Comparison of ENCODE assay signal across 8 cellular contexts in the genomic region with DNA sequence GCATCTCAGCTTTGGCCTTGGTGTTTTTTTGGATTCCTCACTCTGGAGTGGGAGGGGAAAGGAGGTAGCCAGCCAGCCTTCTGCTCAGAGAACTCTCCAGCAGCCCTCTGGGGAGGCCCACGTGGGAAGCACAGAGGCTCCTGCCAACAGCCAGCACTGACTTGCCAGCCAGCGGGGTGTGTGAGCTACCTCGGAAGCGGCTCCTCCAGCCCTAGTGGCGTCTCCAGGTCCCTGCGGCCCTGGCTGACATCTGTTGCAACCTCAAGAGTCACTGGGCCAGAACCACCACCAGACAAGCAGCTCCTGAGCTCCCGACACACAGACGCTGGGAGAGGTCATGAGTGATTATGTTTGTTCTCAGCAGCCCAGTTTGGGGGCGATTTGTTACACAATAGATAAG.
A peak's percentile ranks its signal among the peaks of the same experiment; 100 is the strongest.
DNase-seq lines count a peak whose midpoint lies in the region; ATAC-seq and TF ChIP-seq lines count a peak whose summit lies in the region.

No MANE protein-coding gene starts in this region.

- H3K27me3 ChIP-seq in GM06990 (replicated peaks; ENCODE audit: control insufficient read depth, insufficient read depth, low read length) = no peaks in the 10 kb centered on the region

- intact Hi-C loops in cardiac septum (cut with DNase I) = no loop called here

- no peaks in the 10 kb centered on the region for H3K36me3 ChIP-seq in GM06990 (ENCODE audit: control insufficient read depth, insufficient read depth, low read length)

- no peak for TF ChIP-seq CTCF in GM06990 (IDR thresholded peaks at IDR 0.05; ENCODE audit: insufficient read depth, low read length, poor library complexity, severe bottlenecking)
- peak; percentile 53 for TF ChIP-seq CTCF in retinal pigment epithelial cell (conservative IDR thresholded peaks at IDR 0.05; ENCODE audit: low read depth, low read length)

- peak; percentile 10 for DNase-seq in GM06990 (ENCODE audit: extremely low read depth, insufficient read length)
- DNase-seq in RKO (ENCODE audit: low spot score) = peak; percentile 9
- peak; percentile 89 for DNase-seq in cardiac septum (ENCODE audit: low spot score)
- DNase-seq in retinal pigment epithelial cell (ENCODE audit: low read depth) = peak; percentile 65
- DNase-seq in pons (ENCODE audit: low spot score) = no peak
- no peak for DNase-seq in activated T-cell treated with anti-CD3 and anti-CD28 coated beads for 4 hours

- no peak overlapping the region for H3K4me3 ChIP-seq in GM06990 (replicated peaks; ENCODE audit: low read depth, low read length)
- H3K4me3 ChIP-seq in retinal pigment epithelial cell (ENCODE audit: low read length) = no peak overlapping the region

- ATAC-seq in GM18858 (IDR thresholded peaks at IDR 0.05; ENCODE audit: unreplicated experiment) (no peak), HG03565 (IDR thresholded peaks at IDR 0.05; ENCODE audit: unreplicated experiment) (no peak)

Comparison
In these comparisons a context has a peak if more than half of its experiments do, and no peak if none do; other contexts are left out.
1. DNase-seq: peak in GM06990 (single experiment), RKO (single experiment), cardiac septum (single experiment) and retinal pigment epithelial cell (single experiment); none in pons (single experiment) and activated T-cell treated with anti-CD3 and anti-CD28 coated beads for 4 hours (single experiment).